In the genomic region with DNA sequence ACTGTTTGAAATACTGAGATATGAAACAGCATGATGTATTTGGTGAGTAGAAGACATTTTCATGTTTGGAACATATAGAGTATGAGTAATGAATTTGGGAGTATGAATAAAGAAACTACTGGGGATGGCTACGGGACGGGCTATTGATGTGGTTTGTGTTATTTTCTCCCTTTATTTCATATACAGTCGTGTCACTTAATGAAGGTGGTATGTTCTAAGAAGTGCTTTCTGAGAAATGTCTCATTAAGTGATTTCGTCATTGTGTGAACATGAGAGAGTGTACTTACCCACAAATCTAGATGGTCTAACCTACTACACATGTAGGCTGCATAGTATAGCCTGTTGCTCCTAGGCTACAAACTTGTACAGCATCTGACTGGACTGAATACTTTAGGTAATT, we compare ENCODE assay signal across 22 cellular contexts.
DNase-seq lines count a peak whose midpoint lies in the region; ATAC-seq, FAIRE-seq and TF ChIP-seq lines count a peak whose summit lies in the region.
"Had no signal": no experiment of that assay in that cellular context is flagged by ENCODE, and none has a peak within 500 bp of the region (broad histone marks: within the 10 kb centered on the region; RNA-seq: fewer than 3 reads in every experiment).

No MANE protein-coding gene starts in this region.

- peaks cover 31% of the 10 kb centered on the region for H3K4me1 Mint-ChIP-seq in activated CD8-positive, alpha-beta memory T cell treated with anti-CD3 and anti-CD28 coated beads, Interleukin-2, amount 10 ng/mL, durations not matched to agents 7 days and 5 days
- H3K4me1 Mint-ChIP-seq in activated CD8-positive, alpha-beta T cell treated with anti-CD3 and anti-CD28 coated beads, Interleukin-2, amount 10 ng/mL, durations not matched to agents 7 days and 5 days (ENCODE audit: low read depth), result peaks cover 35% of the 10 kb centered on the region

- H3K27ac Mint-ChIP-seq in activated CD8-positive, alpha-beta memory T cell treated with anti-CD3 and anti-CD28 coated beads, Interleukin-2, amount 10 ng/mL, durations not matched to agents 7 days and 5 days, result peak overlapping the region; percentile 72
- H3K27ac Mint-ChIP-seq in activated CD8-positive, alpha-beta T cell treated with anti-CD3 and anti-CD28 coated beads, Interleukin-2, amount 10 ng/mL, durations not matched to agents 7 days and 5 days, result peak overlapping the region; percentile 65
- H3K27ac Mint-ChIP-seq: T-helper 17 cell had no signal

- POLR2A ChIA-PET in activated CD8-positive, alpha-beta T cell treated with anti-CD3 and anti-CD28 coated beads, Interleukin-2, amount 10 ng/mL, durations not matched to agents 7 days and 5 days (lab: Charles Lee), result interaction anchor here (0.6 kb wide), 1 partner anchor 218 kb away, joined by 3 read pairs; no protein-coding TSS in a partner anchor

- peaks cover 16 to 27% of the 10 kb centered on the region in 2 experiments for H3K4me1 ChIP-seq in neutrophil (ENCODE audit: control insufficient read depth in 1 of 2, insufficient read depth in 1 of 2, low read depth in 1 of 2, low read length in 1 of 2)
- peaks cover 24% of the 10 kb centered on the region for H3K4me1 ChIP-seq in lower lobe of right lung

- no peak for TF ChIP-seq POLR2A in GM12891 (IDR thresholded peaks at IDR 0.05; ENCODE audit: low read depth, low read length)

- H3K27me3 ChIP-seq in neutrophil (no peaks in the 10 kb centered on the region), lower lobe of right lung (ENCODE audit: low read depth) (no peaks in the 10 kb centered on the region)
- H3K27me3 ChIP-seq: BLaER1, SJCRH30 had no signal

- CTCF ChIA-PET in activated CD8-positive, alpha-beta memory T cell treated with anti-CD3 and anti-CD28 coated beads, Interleukin-2, amount 10 ng/mL, durations not matched to agents 7 days and 5 days (lab: Charles Lee), result interaction anchor here (0.7 kb wide), 1 partner anchor 13 kb away, joined by 3 read pairs; no protein-coding TSS in a partner anchor
- CTCF ChIA-PET in activated CD8-positive, alpha-beta T cell treated with anti-CD3 and anti-CD28 coated beads, Interleukin-2, amount 10 ng/mL, durations not matched to agents 7 days and 5 days (lab: Charles Lee), result no interaction called here

- H3K27me3 Mint-ChIP-seq in activated CD8-positive, alpha-beta memory T cell treated with anti-CD3 and anti-CD28 coated beads, Interleukin-2, amount 10 ng/mL, durations not matched to agents 7 days and 5 days, result no peaks in the 10 kb centered on the region
- H3K27me3 Mint-ChIP-seq in activated CD8-positive, alpha-beta T cell treated with anti-CD3 and anti-CD28 coated beads, Interleukin-2, amount 10 ng/mL, durations not matched to agents 7 days and 5 days (ENCODE audit: low read depth), result no peaks in the 10 kb centered on the region
- H3K27me3 Mint-ChIP-seq: T-helper 17 cell had no signal

- H3K27ac ChIP-seq in neutrophil (peak overlapping the region; percentile 75), lower lobe of right lung (no peak overlapping the region)
- H3K27ac ChIP-seq: BLaER1, SJCRH30 had no signal

- peak; percentile 20 for ATAC-seq in activated CD8-positive, alpha-beta memory T cell treated with anti-CD3 and anti-CD28 coated beads, Interleukin-2, amount 10 ng/mL, durations not matched to agents 7 days and 5 days
- ATAC-seq in activated CD8-positive, alpha-beta T cell treated with anti-CD3 and anti-CD28 coated beads, Interleukin-2, amount 10 ng/mL, durations not matched to agents 7 days and 5 days, result no peak
- no peak for ATAC-seq in HG03139 (IDR thresholded peaks at IDR 0.05; ENCODE audit: unreplicated experiment)
- no peak for ATAC-seq in lower lobe of right lung
- ATAC-seq: T-helper 17 cell had no signal

- H3K36me3 Mint-ChIP-seq in activated CD8-positive, alpha-beta memory T cell treated with anti-CD3 and anti-CD28 coated beads, Interleukin-2, amount 10 ng/mL, durations not matched to agents 7 days and 5 days, result peaks cover 46% of the 10 kb centered on the region
- peaks cover 56% of the 10 kb centered on the region for H3K36me3 Mint-ChIP-seq in activated CD8-positive, alpha-beta T cell treated with anti-CD3 and anti-CD28 coated beads, Interleukin-2, amount 10 ng/mL, durations not matched to agents 7 days and 5 days (ENCODE audit: low read depth)

- H3K4me3 ChIP-seq in neutrophil (ENCODE audit: low read depth in 1 of 2, low read length in 1 of 2), result no peak overlapping the region
- no peak overlapping the region for H3K4me3 ChIP-seq in lower lobe of right lung
- H3K4me3 ChIP-seq: BLaER1, SJCRH30 had no signal

- TF ChIP-seq CTCF in neutrophil (IDR thresholded peaks at IDR 0.05), result no peak
- TF ChIP-seq CTCF in lower lobe of right lung (IDR thresholded peaks at IDR 0.05), result no peak

- no peak for DNase-seq in activated CD8-positive, alpha-beta memory T cell treated with anti-CD3 and anti-CD28 coated beads, Interleukin-2, amount 10 ng/mL, durations not matched to agents 7 days and 5 days
- no peak for DNase-seq in activated CD8-positive, alpha-beta memory T cell treated with anti-CD3 and anti-CD28 coated beads, Interleukin-2, amount 50 U/mL, for 4 hours
- DNase-seq in GM12891 (ENCODE audit: insufficient read length, low spot score) (no peak), NCI-H774 (lab: John Stamatoyannopoulos, UW) (no peak), lower lobe of right lung (no peak)
- DNase-seq in activated CD8-positive, alpha-beta T cell treated with anti-CD3 and anti-CD28 coated beads, Interleukin-2, amount 10 ng/mL, durations not matched to agents 7 days and 5 days, result no peak
- DNase-seq: ACHN; activated effector memory CD4-positive, alpha-beta T cell treated with Interleukin-2 at 50 U/mL for 16 hours; central memory CD4-positive, alpha-beta T cell; dermis blood vessel endothelial cell; glutamatergic neuron; GOT3; kidney glomerular epithelial cell; NCI-H1417; occipital lobe; SJCRH30; T-helper 17 cell had no signal

- H3K9me3 ChIP-seq in neutrophil (no peaks in the 10 kb centered on the region), lower lobe of right lung (peaks cover 43% of the 10 kb centered on the region)

- H3K9me3 Mint-ChIP-seq in activated CD8-positive, alpha-beta memory T cell treated with anti-CD3 and anti-CD28 coated beads, Interleukin-2, amount 10 ng/mL, durations not matched to agents 7 days and 5 days (ENCODE audit: low read depth), result peaks cover 25% of the 10 kb centered on the region
- peaks cover 46% of the 10 kb centered on the region for H3K9me3 Mint-ChIP-seq in activated CD8-positive, alpha-beta T cell treated with anti-CD3 and anti-CD28 coated beads, Interleukin-2, amount 10 ng/mL, durations not matched to agents 7 days and 5 days (ENCODE audit: insufficient read depth)

- FAIRE-seq in GM12891 (lab: Jason Lieb, UNC), result peak; percentile 40
- FAIRE-seq: astrocyte, RCC 7860 had no signal

- H3K36me3 ChIP-seq in neutrophil (no peaks in the 10 kb centered on the region), lower lobe of right lung (no peaks in the 10 kb centered on the region)
- H3K36me3 ChIP-seq: SJCRH30 had no signal

- intact Hi-C loops in lower lobe of right lung (cut with DNase I), result no loop called here

- H3K4me3 Mint-ChIP-seq in activated CD8-positive, alpha-beta memory T cell treated with anti-CD3 and anti-CD28 coated beads, Interleukin-2, amount 10 ng/mL, durations not matched to agents 7 days and 5 days, result no peak overlapping the region
- H3K4me3 Mint-ChIP-seq in activated CD8-positive, alpha-beta T cell treated with anti-CD3 and anti-CD28 coated beads, Interleukin-2, amount 10 ng/mL, durations not matched to agents 7 days and 5 days, result no peak overlapping the region
- H3K4me3 Mint-ChIP-seq: T-helper 17 cell had no signal

TF ChIP-seq in GM12891, 5 proteins besides CTCF, POLR2A, EP300 and RAD21:
- TF ChIP-seq POLR2AphosphoS5 (IDR thresholded peaks at IDR 0.05; ENCODE audit: low read depth, low read length) (no peak), TAF1 (IDR thresholded peaks at IDR 0.05; ENCODE audit: low read depth, low read length) (no peak), SPI1 (IDR thresholded peaks at IDR 0.05; ENCODE audit: low read depth, low read length) (no peak), POU2F2 (IDR thresholded peaks at IDR 0.05; ENCODE audit: low read depth, low read length) (no peak), PAX5 (IDR thresholded peaks at IDR 0.05; ENCODE audit: insufficient read depth, low read length, severe bottlenecking) (no peak)
